In genomic region chr15:28246605-28247004, GRCh38 we compare ENCODE assay signal across 34 cellular contexts.
"Had no signal": no experiment of that assay in that cellular context is flagged by ENCODE, and none has a peak within 500 bp of the region (broad histone marks: within the 10 kb centered on the region; RNA-seq: fewer than 3 reads in every experiment).

No MANE protein-coding gene starts in this region.

- H3K4me1 Mint-ChIP-seq: activated naive CD8-positive, alpha-beta T cell treated with anti-CD3 and anti-CD28 coated beads for 36 hours; activated T-helper 17 cell treated with anti-CD3 and anti-CD28 coated beads, Interleukin-2, amount 50 U/mL, for 72 hours; central memory CD8-positive, alpha-beta T cell had no signal

- H3K9me3 Mint-ChIP-seq: central memory CD8-positive, alpha-beta T cell had no signal

- H3K4me3 ChIP-seq: MG63, SJCRH30, SK-N-MC had no signal

- H3K27ac ChIP-seq: brain microvascular endothelial cell, SJCRH30, SK-N-MC, WERI-Rb-1 had no signal

- DNase-seq: activated CD4-positive, alpha-beta T cell treated with anti-CD3 and anti-CD28 coated beads for 1 hour; activated CD4-positive, alpha-beta T cell treated with anti-CD3 and anti-CD28 coated beads for 48 hours; activated CD4-positive, CD25-positive, alpha-beta regulatory T cell; activated CD8-positive, alpha-beta T cell treated with anti-CD3 and anti-CD28 coated beads for 36 hours; activated effector memory CD4-positive, alpha-beta T cell treated with anti-CD3 and anti-CD28 coated beads, Interleukin-2, amount 50 U/mL, for 16 hours; activated naive CD4-positive, alpha-beta T cell; activated naive CD4-positive, alpha-beta T cell treated with anti-CD3 and anti-CD28 coated beads, Interleukin-2, amount 50 U/mL, for 16 hours; activated naive CD8-positive, alpha-beta T cell treated with anti-CD3 and anti-CD28 coated beads for 36 hours; activated T-cell treated with anti-CD3 and anti-CD28 coated beads, Interleukin-2, amount 50 U/mL, for 1 hour; activated T-cell treated with anti-CD3 and anti-CD28 coated beads, Interleukin-2, amount 50 U/mL, for 72 hours; amniotic stem cell; aorta; brain microvascular endothelial cell; Kasumi-1; KG1; MG63; NCI-H1048; NCI-H1105 treated with DMSO at 0.1 percent for 48 hours; NCI-H1436; NCI-H1694; NCI-H1930; NCI-H2081 treated with DMSO at 0.1 percent for 48 hours; NCI-H2171 treated with DMSO at 0.1 percent for 48 hours; NCI-H2227 treated with DMSO at 0.1 percent for 48 hours; NCI-H524 treated with DMSO at 0.1 percent for 48 hours; NCI-H774; SHP77; SJCRH30; T1000; WERI-Rb-1 had no signal

- H3K27me3 ChIP-seq: brain microvascular endothelial cell, MG63, SJCRH30 had no signal

- H3K27me3 Mint-ChIP-seq: activated CD8-positive, alpha-beta T cell treated with anti-CD3 and anti-CD28 coated beads for 36 hours; activated naive CD8-positive, alpha-beta T cell treated with anti-CD3 and anti-CD28 coated beads for 36 hours; activated T-helper 17 cell treated with anti-CD3 and anti-CD28 coated beads, Interleukin-2, amount 50 U/mL, for 72 hours; central memory CD8-positive, alpha-beta T cell had no signal

- H3K4me3 Mint-ChIP-seq: activated CD8-positive, alpha-beta T cell treated with anti-CD3 and anti-CD28 coated beads for 36 hours; activated naive CD8-positive, alpha-beta T cell treated with anti-CD3 and anti-CD28 coated beads for 36 hours; activated T-cell treated with anti-CD3 and anti-CD28 coated beads, Interleukin-2, amount 50 U/mL, for 72 hours; activated T-helper 17 cell treated with anti-CD3 and anti-CD28 coated beads, Interleukin-2, amount 50 U/mL, for 72 hours; central memory CD8-positive, alpha-beta T cell had no signal

- H3K27ac Mint-ChIP-seq: activated CD8-positive, alpha-beta T cell treated with anti-CD3 and anti-CD28 coated beads for 36 hours; activated naive CD8-positive, alpha-beta T cell treated with anti-CD3 and anti-CD28 coated beads for 36 hours; activated T-cell treated with anti-CD3 and anti-CD28 coated beads, Interleukin-2, amount 50 U/mL, for 72 hours; activated T-helper 17 cell treated with anti-CD3 and anti-CD28 coated beads, Interleukin-2, amount 50 U/mL, for 72 hours had no signal

- ATAC-seq: activated CD8-positive, alpha-beta T cell treated with anti-CD3 and anti-CD28 coated beads for 36 hours; activated T-cell treated with anti-CD3 and anti-CD28 coated beads, Interleukin-2, amount 50 U/mL, for 72 hours; activated T-helper 17 cell treated with anti-CD3 and anti-CD28 coated beads, Interleukin-2, amount 50 U/mL, for 72 hours; Panc1 had no signal

- H3K9me3 ChIP-seq: MG63, SJCRH30 had no signal

- H3K4me1 ChIP-seq: SJCRH30 had no signal
